ENCODE assay signal across 2 cellular contexts in genomic region chr12:111728795-111729194, GRCh38.
TF ChIP-seq lines count a peak whose summit lies in the region.

No MANE protein-coding gene starts in this region.

TF ChIP-seq in IMR-90, 13 proteins besides CTCF, POLR2A, EP300 and RAD21:
- TF ChIP-seq MAFK (IDR thresholded peaks at IDR 0.05; ENCODE audit: low read depth, low read length) = no peak
- no peak for TF ChIP-seq RFX5 (IDR thresholded peaks at IDR 0.05; ENCODE audit: low read depth, low read length)
- TF ChIP-seq FOS (IDR thresholded peaks at IDR 0.05; ENCODE audit: low read depth, low read length) = no peak
- no peak for TF ChIP-seq RCOR1 (IDR thresholded peaks at IDR 0.05; ENCODE audit: insufficient replicate concordance, low read length)
- TF ChIP-seq USF2 (IDR thresholded peaks at IDR 0.05; ENCODE audit: low read depth, low read length) = no peak
- no peak for TF ChIP-seq CHD1 (IDR thresholded peaks at IDR 0.05; ENCODE audit: low read depth, low read length)
- TF ChIP-seq CEBPB (IDR thresholded peaks at IDR 0.05; ENCODE audit: low read depth, low read length) = no peak
- TF ChIP-seq SMC3 (IDR thresholded peaks at IDR 0.05; ENCODE audit: low read depth, low read length) = no peak
- no peak for TF ChIP-seq BHLHE40 (IDR thresholded peaks at IDR 0.05; ENCODE audit: low read depth, low read length)
- TF ChIP-seq MAZ (IDR thresholded peaks at IDR 0.05; ENCODE audit: borderline replicate concordance, low read depth, low read length) = no peak
- no peak for TF ChIP-seq NFE2L2 (IDR thresholded peaks at IDR 0.05; ENCODE audit: low read depth, low read length)

TF ChIP-seq in WTC11, 78 proteins besides CTCF, POLR2A, EP300 and RAD21:
- TF ChIP-seq PREB (CRISPR knock-in tag; IDR thresholded peaks at IDR 0.05; ENCODE audit: borderline replicate concordance) (no peak), NR2C2 (CRISPR knock-in tag; IDR thresholded peaks at IDR 0.05) (no peak), ZBTB21 (CRISPR knock-in tag; IDR thresholded peaks at IDR 0.05; ENCODE audit: borderline replicate concordance) (no peak), NR3C1 (CRISPR knock-in tag; conservative IDR thresholded peaks at IDR 0.05; ENCODE audit: low read depth) (no peak), NFATC4 (CRISPR knock-in tag; IDR thresholded peaks at IDR 0.05) (no peak), KAT7 (CRISPR knock-in tag; IDR thresholded peaks at IDR 0.05; ENCODE audit: borderline replicate concordance) (no peak), JUN (CRISPR knock-in tag; IDR thresholded peaks at IDR 0.05) (no peak), ATF2 (CRISPR knock-in tag; IDR thresholded peaks at IDR 0.05; ENCODE audit: borderline replicate concordance, low read depth) (no peak), ZBTB43 (CRISPR knock-in tag; IDR thresholded peaks at IDR 0.05) (no peak), ATF1 (CRISPR knock-in tag; IDR thresholded peaks at IDR 0.05) (no peak), PRDM15 (CRISPR knock-in tag; IDR thresholded peaks at IDR 0.05) (no peak), ATF3 (CRISPR knock-in tag; conservative IDR thresholded peaks at IDR 0.05) (no peak), ZNF263 (CRISPR knock-in tag; IDR thresholded peaks at IDR 0.05; ENCODE audit: low read depth) (no peak), ERG (CRISPR knock-in tag; IDR thresholded peaks at IDR 0.05) (no peak), USF2 (CRISPR knock-in tag; IDR thresholded peaks at IDR 0.05) (no peak), TP53 (CRISPR knock-in tag; IDR thresholded peaks at IDR 0.05) (no peak), ZNF138 (CRISPR knock-in tag; conservative IDR thresholded peaks at IDR 0.05) (no peak), SMAD4 (CRISPR knock-in tag; IDR thresholded peaks at IDR 0.05) (no peak), ZNF425 (CRISPR knock-in tag; conservative IDR thresholded peaks at IDR 0.05) (no peak)
